In the genomic region with DNA sequence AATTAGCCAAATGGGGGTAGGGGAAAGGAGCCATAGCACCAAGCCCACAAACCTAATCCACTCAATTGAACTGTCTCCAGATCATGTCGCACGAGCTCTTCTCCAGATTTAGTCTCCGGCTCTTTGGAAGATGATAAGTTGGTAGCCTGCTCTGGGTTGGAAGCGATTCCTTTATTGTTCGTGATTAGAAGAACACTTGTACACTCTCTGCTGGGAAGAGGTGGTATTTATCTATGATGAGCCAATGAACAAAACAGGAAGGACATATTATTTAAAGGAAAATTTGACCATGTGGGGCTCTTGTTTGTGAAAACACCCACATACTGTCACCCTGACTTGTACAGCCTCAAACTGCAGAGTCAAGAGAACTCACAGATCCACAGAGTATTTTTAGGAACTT, we compare ENCODE assay signal across 26 cellular contexts. TPM values are rescaled to one million over a fixed set of nuclear protein-coding genes. Genes with fewer than 3 reads are reported as not detected.
"Had no signal": no experiment of that assay in that cellular context is flagged by ENCODE, and none has a peak within 500 bp of the region (broad histone marks: within the 10 kb centered on the region; RNA-seq: fewer than 3 reads in every experiment).

No MANE protein-coding gene starts in this region.

- ATAC-seq: gastrocnemius medialis; left colon; mucosa of descending colon; stimulated activated effector memory CD8-positive, alpha-beta T cell treated with anti-CD3 and anti-CD28 coated beads, Interleukin-12 subunit alpha, Interleukin-12 subunit beta, amount 100 ng/mL, for 72 hours had no signal

- H3K36me3 Mint-ChIP-seq: activated naive CD4-positive, alpha-beta T cell treated with anti-CD3 and anti-CD28 coated beads, Interleukin-2, amount 10 ng/mL, durations not matched to agents 7 days and 5 days; activated naive CD8-positive, alpha-beta T cell treated with anti-CD3 and anti-CD28 coated beads, Interleukin-2, amount 10 ng/mL, durations not matched to agents 7 days and 5 days; stimulated activated effector memory CD8-positive, alpha-beta T cell treated with anti-CD3 and anti-CD28 coated beads, Interleukin-12 subunit alpha, Interleukin-12 subunit beta, amount 100 ng/mL, for 72 hours had no signal

- H3K27me3 Mint-ChIP-seq: dendritic cell treated with granulocyte-macrophage colony-stimulating factor and Interleukin-4, amounts not matched to agents 40 ng/mL and 50 ng/mL, for 4 days had no signal

- DNase-seq: activated CD4-positive, alpha-beta T cell treated with anti-CD3 and anti-CD28 coated beads for 4 hours; activated CD4-positive, alpha-beta T cell treated with anti-CD3 and anti-CD28 coated beads, Interleukin-2, amount 50 U/mL, for 4 hours; activated CD8-positive, alpha-beta memory T cell treated with anti-CD3 and anti-CD28 coated beads, Interleukin-2, amount 50 U/mL, for 48 hours; activated gamma-delta T cell; activated naive CD4-positive, alpha-beta T cell treated with anti-CD3 and anti-CD28 coated beads, Interleukin-2, amount 10 ng/mL, durations not matched to agents 7 days and 5 days; activated naive CD8-positive, alpha-beta T cell treated with anti-CD3 and anti-CD28 coated beads, Interleukin-2, amount 10 ng/mL, durations not matched to agents 7 days and 5 days; activated T-cell treated with anti-CD3 and anti-CD28 coated beads, Interleukin-2, amount 50 U/mL, for 24 hours; brain microvascular endothelial cell; central memory CD4-positive, alpha-beta T cell; effector CD4-positive, alpha-beta T cell; gastrocnemius medialis; glutamatergic neuron; hippocampal formation; left colon; mesendoderm; mucosa of descending colon; nephron progenitor cell; sigmoid colon; small intestine; stimulated activated CD4-positive, alpha-beta T cell treated with anti-CD3 and anti-CD28 coated beads, Interleukin-4, amount 100 ng/mL, for 24 hours; testis; transverse colon had no signal

- H3K4me1 Mint-ChIP-seq: stimulated activated effector memory CD8-positive, alpha-beta T cell treated with anti-CD3 and anti-CD28 coated beads, Interleukin-12 subunit alpha, Interleukin-12 subunit beta, amount 100 ng/mL, for 72 hours had no signal

- H3K4me3 Mint-ChIP-seq: activated naive CD4-positive, alpha-beta T cell treated with anti-CD3 and anti-CD28 coated beads, Interleukin-2, amount 10 ng/mL, durations not matched to agents 7 days and 5 days; activated naive CD8-positive, alpha-beta T cell treated with anti-CD3 and anti-CD28 coated beads, Interleukin-2, amount 10 ng/mL, durations not matched to agents 7 days and 5 days; activated T-cell treated with anti-CD3 and anti-CD28 coated beads, Interleukin-2, amount 50 U/mL, for 24 hours; dendritic cell treated with granulocyte-macrophage colony-stimulating factor and Interleukin-4, amounts not matched to agents 40 ng/mL and 50 ng/mL, for 4 days; nephron progenitor cell; stimulated activated effector memory CD8-positive, alpha-beta T cell treated with anti-CD3 and anti-CD28 coated beads, Interleukin-12 subunit alpha, Interleukin-12 subunit beta, amount 100 ng/mL, for 72 hours had no signal

- H3K27ac Mint-ChIP-seq: activated naive CD4-positive, alpha-beta T cell treated with anti-CD3 and anti-CD28 coated beads, Interleukin-2, amount 10 ng/mL, durations not matched to agents 7 days and 5 days; activated naive CD8-positive, alpha-beta T cell treated with anti-CD3 and anti-CD28 coated beads, Interleukin-2, amount 10 ng/mL, durations not matched to agents 7 days and 5 days; activated T-cell treated with anti-CD3 and anti-CD28 coated beads, Interleukin-2, amount 50 U/mL, for 24 hours; dendritic cell treated with granulocyte-macrophage colony-stimulating factor and Interleukin-4, amounts not matched to agents 40 ng/mL and 50 ng/mL, for 4 days; nephron progenitor cell; stimulated activated effector memory CD8-positive, alpha-beta T cell treated with anti-CD3 and anti-CD28 coated beads, Interleukin-12 subunit alpha, Interleukin-12 subunit beta, amount 100 ng/mL, for 72 hours had no signal

- H3K9me3 Mint-ChIP-seq: activated naive CD4-positive, alpha-beta T cell treated with anti-CD3 and anti-CD28 coated beads, Interleukin-2, amount 10 ng/mL, durations not matched to agents 7 days and 5 days; activated T-cell treated with anti-CD3 and anti-CD28 coated beads, Interleukin-2, amount 50 U/mL, for 24 hours; dendritic cell treated with granulocyte-macrophage colony-stimulating factor and Interleukin-4, amounts not matched to agents 40 ng/mL and 50 ng/mL, for 4 days; nephron progenitor cell; stimulated activated effector memory CD8-positive, alpha-beta T cell treated with anti-CD3 and anti-CD28 coated beads, Interleukin-12 subunit alpha, Interleukin-12 subunit beta, amount 100 ng/mL, for 72 hours had no signal

RNA-seq across cellular contexts. Expression of a gene that starts 54.4 kb away (rescaled TPM):
- total RNA-seq: activated CD8-positive, alpha-beta memory T cell treated with anti-CD3 and anti-CD28 coated beads for 36 hours; activated naive CD8-positive, alpha-beta T cell treated with anti-CD3 and anti-CD28 coated beads, Interleukin-2, amount 10 ng/mL, durations not matched to agents 7 days and 5 days; T-helper 1 cell treated with Interleukin-12 subunit alpha and Interleukin-12 subunit beta and Interleukin-4 antibody, amounts not matched to agents 30 ng/mL and 1 ng/mL, for 36 hours had no signal
